19 cellular contexts compared by ENCODE assay signal in genomic region chr2:1748176-1748740, GRCh38. TPM values are rescaled to one million over a fixed set of nuclear protein-coding genes. Genes with fewer than 3 reads are reported as not detected.
DNase-seq lines count a peak whose midpoint lies in the region; FAIRE-seq and TF ChIP-seq lines count a peak whose summit lies in the region.
"Had no signal": no experiment of that assay in that cellular context is flagged by ENCODE, and none has a peak within 500 bp of the region (broad histone marks: within the 10 kb centered on the region; RNA-seq: fewer than 3 reads in every experiment).

No MANE protein-coding gene starts in this region.

- FAIRE-seq in HTR-8/SVneo (lab: Jason Lieb, UNC), result peak; percentile 16
- FAIRE-seq: D721Med, H1 had no signal

- H3K4me3 ChIP-seq in fibroblast of villous mesenchyme (ENCODE audit: low read depth, low read length) (no peak overlapping the region), testis (no peak overlapping the region)

- peak overlapping the region in 2 of 3 experiments; percentile 60 to 68 for H3K4me3 Mint-ChIP-seq in nephron
- H3K4me3 Mint-ChIP-seq: B cell; CD4-positive, alpha-beta memory T cell had no signal

- WGBS in testis, 2 donors, result 61 to 81% methylated on average over 5 to 6 of the region's 6 CpGs

- H3K27me3 Mint-ChIP-seq in nephron (ENCODE audit: low read depth), result peaks cover 36% of the 10 kb centered on the region

- intact Hi-C loops in testis (cut with DNase I; ENCODE audit: low total_unique reads), result no loop called here

- H3K27me3 ChIP-seq in testis, result no peaks in the 10 kb centered on the region

- no peaks in the 10 kb centered on the region for H3K9me3 ChIP-seq in testis

- DNase-seq in EL, result peak; percentile 42
- DNase-seq in HTR-8/SVneo (ENCODE audit: insufficient read length, low spot score), result no peak
- peak; percentile 73 for DNase-seq in fibroblast of villous mesenchyme (ENCODE audit: low read depth)
- no peak for DNase-seq in SIG-M5 (lab: John Stamatoyannopoulos, UW)
- DNase-seq in testis, result no peak
- no peak for DNase-seq in iPS-NIHi7 (ENCODE audit: extremely low spot score)
- DNase-seq in OCI-M1 (lab: John Stamatoyannopoulos, UW), result no peak
- DNase-seq: ACHN; CD4-positive, alpha-beta memory T cell; DMS79 treated with DMSO at 0.1 percent for 48 hours; Kasumi-1; NCI-H187 treated with DMSO at 0.1 percent for 48 hours; NCI-H2171 treated with DMSO at 0.1 percent for 48 hours; NCI-H774; SHP77 had no signal

- H3K4me1 Mint-ChIP-seq in nephron, result peaks cover 17% of the 10 kb centered on the region

- H3K27ac ChIP-seq in testis, result no peak overlapping the region

- H3K36me3 Mint-ChIP-seq in nephron (ENCODE audit: low read depth), result peaks cover 5% of the 10 kb centered on the region
- H3K36me3 Mint-ChIP-seq: CD4-positive, alpha-beta memory T cell had no signal

- TF ChIP-seq CTCF in fibroblast of villous mesenchyme (IDR thresholded peaks at IDR 0.05; ENCODE audit: insufficient read depth, low read depth, low read length) (no peak), nephron (IDR thresholded peaks at IDR 0.05; ENCODE audit: unreplicated experiment in 3 of 3) (no peak), testis (IDR thresholded peaks at IDR 0.05) (no peak)

- no peaks in the 10 kb centered on the region for H3K36me3 ChIP-seq in testis (ENCODE audit: low read depth, missing control alignments)

- no peak for TF ChIP-seq POLR2A in testis (IDR thresholded peaks at IDR 0.05)

- no peaks in the 10 kb centered on the region for H3K4me1 ChIP-seq in testis

- no peak overlapping the region for H3K27ac Mint-ChIP-seq in nephron
- H3K27ac Mint-ChIP-seq: B cell; CD4-positive, alpha-beta memory T cell had no signal

- no peaks in the 10 kb centered on the region for H3K9me3 Mint-ChIP-seq in nephron

RNA-seq across cellular contexts. Expression of gene PXDN, which starts 3.9 kb away (rescaled TPM):
- 296 and 372 TPM in 2 replicates for total RNA-seq in fibroblast of villous mesenchyme
- 10 to 100 TPM; 33.8 to 41.8 TPM for total RNA-seq in testis
- polyA plus RNA-seq in testis (ENCODE audit: insufficient read depth, low read depth, low replicate concordance), result 26.7 TPM
- total RNA-seq: CD4-positive, alpha-beta memory T cell had no signal

Comparison
In these comparisons a context has a peak if more than half of its experiments do, and no peak if none do; other contexts are left out.
1. DNase-seq: peak in EL (single experiment) and fibroblast of villous mesenchyme (single experiment); none in HTR-8/SVneo (single experiment), SIG-M5 (single experiment), testis (single experiment), iPS-NIHi7 (single experiment) and OCI-M1 (single experiment).